In genomic region chr2:239072786-239073185, GRCh38 we compare ENCODE assay signal across 9 cellular contexts.
"Had no signal": no experiment of that assay in that cellular context is flagged by ENCODE, and none has a peak within 500 bp of the region (broad histone marks: within the 10 kb centered on the region; RNA-seq: fewer than 3 reads in every experiment).

No MANE protein-coding gene starts in this region.

- H3K9me3 ChIP-seq: HAP-1 had no signal

- ATAC-seq: GM23338, HCT116 had no signal

- H3K4me2 ChIP-seq: GM23338 had no signal

- H2AFZ ChIP-seq: GM23248, GM23338 had no signal

- DNase-seq: GM23248, GOT3, H7, H9, HCEC 1CT, HFFc6 had no signal

- H3K27ac ChIP-seq: GM23248 had no signal

- H3K36me3 ChIP-seq: HAP-1 had no signal

- H3K4me1 ChIP-seq: HAP-1 had no signal

- H3K4me3 Mint-ChIP-seq: GM23338, H9, HFFc6 had no signal

- H3K27ac Mint-ChIP-seq: GM23338, HFFc6 had no signal

- H3K9ac ChIP-seq: GM23248 had no signal

- H3K4me1 Mint-ChIP-seq: GM23338, H9 had no signal

- H3K4me3 ChIP-seq: GM23248, GM23338, HAP-1 had no signal
